19 cellular contexts compared by ENCODE assay signal in genomic region chr12:53755451-53756290, GRCh38. TPM values are rescaled to one million over a fixed set of nuclear protein-coding genes. Genes with fewer than 3 reads are reported as not detected.
DNase-seq lines count a peak whose midpoint lies in the region; ATAC-seq and TF ChIP-seq lines count a peak whose summit lies in the region.
"Had no signal": no experiment of that assay in that cellular context is flagged by ENCODE, and none has a peak within 500 bp of the region (broad histone marks: within the 10 kb centered on the region; RNA-seq: fewer than 3 reads in every experiment).

No MANE protein-coding gene starts in this region.

- DNase-seq in GM12865 (ENCODE audit: low read depth) (no peak), HuH-7 (ENCODE audit: low spot score) (peak; percentile 79), neural crest cell (ENCODE audit: low read depth, low spot score) (no peak), T-cell (no peak), MG63 (no peak)
- DNase-seq in activated naive CD8-positive, alpha-beta T cell treated with anti-CD3 and anti-CD28 coated beads, Interleukin-2, amount 10 ng/mL, durations not matched to agents 7 days and 5 days = no peak
- DNase-seq: activated naive CD4-positive, alpha-beta T cell treated with anti-CD3 and anti-CD28 coated beads, Interleukin-2, amount 50 U/mL, for 16 hours; GF-D8; head of caudate nucleus; left lung; naive B cell; NCI-H1930; SJCRH30; stimulated activated CD4-positive, alpha-beta T cell treated with anti-CD3 and anti-CD28 coated beads, Interleukin-4, amount 100 ng/mL, for 4 hours; stimulated activated naive CD8-positive, alpha-beta T cell treated with anti-CD3 and anti-CD28 coated beads, Interleukin-15, Interleukin-2, amounts not matched to agents 100 U/mL and 50 U/mL, for 24 hours had no signal

- no peaks in the 10 kb centered on the region for H3K36me3 Mint-ChIP-seq in activated naive CD8-positive, alpha-beta T cell treated with anti-CD3 and anti-CD28 coated beads, Interleukin-2, amount 10 ng/mL, durations not matched to agents 7 days and 5 days
- H3K36me3 Mint-ChIP-seq in neural crest cell (ENCODE audit: low read depth) (no peaks in the 10 kb centered on the region), T-cell (no peaks in the 10 kb centered on the region)
- H3K36me3 Mint-ChIP-seq: naive B cell had no signal

- no peaks in the 10 kb centered on the region for H3K9me3 Mint-ChIP-seq in activated naive CD8-positive, alpha-beta T cell treated with anti-CD3 and anti-CD28 coated beads, Interleukin-2, amount 10 ng/mL, durations not matched to agents 7 days and 5 days
- H3K9me3 Mint-ChIP-seq in neural crest cell = no peaks in the 10 kb centered on the region
- no peaks in the 10 kb centered on the region for H3K9me3 Mint-ChIP-seq in T-cell

- CTCF ChIA-PET in T-cell (lab: Charles Lee) = interaction anchor here in 1 of 2 donors (1.3 kb wide), 1 partner anchor 9 kb away, joined by 6 read pairs; no protein-coding TSS in a partner anchor

- peak; percentile 13 for TF ChIP-seq CTCF in GM12865 (IDR thresholded peaks at IDR 0.05; ENCODE audit: insufficient read depth, low read depth, low read length, missing control alignments)
- no peak for TF ChIP-seq CTCF in neural crest cell (conservative IDR thresholded peaks at IDR 0.05)

- peak overlapping the region; percentile 9; the same call in 1 of the 2 replicates for H3K4me3 ChIP-seq in GM12865 (ENCODE audit: low read depth, low read length)
- H3K4me3 ChIP-seq in MG63 = no peak overlapping the region
- H3K4me3 ChIP-seq: cardiac muscle cell, left lung, SJCRH30 had no signal

- POLR2A ChIA-PET in activated naive CD8-positive, alpha-beta T cell treated with anti-CD3 and anti-CD28 coated beads, Interleukin-2, amount 10 ng/mL, durations not matched to agents 7 days and 5 days (lab: Charles Lee) = no interaction called here
- POLR2A ChIA-PET in T-cell (lab: Charles Lee) = no interaction called here

- H3K4me3 Mint-ChIP-seq in activated naive CD8-positive, alpha-beta T cell treated with anti-CD3 and anti-CD28 coated beads, Interleukin-2, amount 10 ng/mL, durations not matched to agents 7 days and 5 days = peak overlapping the region; percentile 63
- H3K4me3 Mint-ChIP-seq in neural crest cell (peak overlapping the region; percentile 84), T-cell (no peak overlapping the region)

- H3K36me3 ChIP-seq in MG63 = no peaks in the 10 kb centered on the region
- H3K36me3 ChIP-seq: cardiac muscle cell, left lung, SJCRH30 had no signal

- peak overlapping the region; percentile 10 for H3K27ac Mint-ChIP-seq in activated naive CD8-positive, alpha-beta T cell treated with anti-CD3 and anti-CD28 coated beads, Interleukin-2, amount 10 ng/mL, durations not matched to agents 7 days and 5 days
- H3K27ac Mint-ChIP-seq in neural crest cell (ENCODE audit: unreplicated experiment) (no peak overlapping the region), T-cell (no peak overlapping the region)

- peaks cover 24% of the 10 kb centered on the region for H3K4me1 Mint-ChIP-seq in activated naive CD8-positive, alpha-beta T cell treated with anti-CD3 and anti-CD28 coated beads, Interleukin-2, amount 10 ng/mL, durations not matched to agents 7 days and 5 days
- H3K4me1 Mint-ChIP-seq in neural crest cell = peaks cover 33% of the 10 kb centered on the region
- peaks cover 5 to 21% (median 19%) of the 10 kb centered on the region in 3 donors for H3K4me1 Mint-ChIP-seq in T-cell

- no peaks in the 10 kb centered on the region for H3K9me3 ChIP-seq in MG63
- H3K9me3 ChIP-seq: left lung, SJCRH30 had no signal

- peaks cover 31% of the 10 kb centered on the region for H3K27me3 Mint-ChIP-seq in activated naive CD8-positive, alpha-beta T cell treated with anti-CD3 and anti-CD28 coated beads, Interleukin-2, amount 10 ng/mL, durations not matched to agents 7 days and 5 days
- H3K27me3 Mint-ChIP-seq in neural crest cell (ENCODE audit: low read depth) = peaks cover 43% of the 10 kb centered on the region
- H3K27me3 Mint-ChIP-seq in T-cell = peaks cover 31 to 34% of the 10 kb centered on the region in 2 donors

- no peak for ATAC-seq in activated naive CD8-positive, alpha-beta T cell treated with anti-CD3 and anti-CD28 coated beads, Interleukin-2, amount 10 ng/mL, durations not matched to agents 7 days and 5 days (ENCODE audit: low read depth)
- ATAC-seq in T-cell (replicated peaks in 1 of 4) (no peak), HG02938 (IDR thresholded peaks at IDR 0.05; ENCODE audit: unreplicated experiment) (no peak)
- ATAC-seq: sciatic nerve; stimulated activated naive CD8-positive, alpha-beta T cell treated with anti-CD3 and anti-CD28 coated beads, Interleukin-15, Interleukin-2, amounts not matched to agents 100 U/mL and 50 U/mL, for 24 hours had no signal

- no peaks in the 10 kb centered on the region for H3K27me3 ChIP-seq in MG63

RNA-seq across cellular contexts. Expression of gene CISTR, which starts 3.9 kb away (rescaled TPM):
- total RNA-seq in activated naive CD8-positive, alpha-beta T cell treated with anti-CD3 and anti-CD28 coated beads, Interleukin-2, amount 10 ng/mL, durations not matched to agents 7 days and 5 days = not detected
- 0.61 TPM in 1 of 2 replicates, not detected in the other for total RNA-seq in neural crest cell
- not detected for total RNA-seq in T-cell
- not detected in 2 replicates for total RNA-seq in MG63 (2014; rRNA removed; shearing (Covaris generic); ENCODE audit: low replicate concordance)
- total RNA-seq: cardiac muscle cell, endothelial cell of umbilical vein, left lung, sciatic nerve, SJCRH30 had no signal

RNA-seq across cellular contexts. Expression of gene CALCOCO1, which starts 28.4 kb away (rescaled TPM):
- 10 to 100 TPM; 83.6 to 91.1 TPM for total RNA-seq in activated naive CD8-positive, alpha-beta T cell treated with anti-CD3 and anti-CD28 coated beads, Interleukin-2, amount 10 ng/mL, durations not matched to agents 7 days and 5 days
- total RNA-seq in neural crest cell (32.0 and 34.0 TPM in 2 replicates), T-cell (100 to 1,000 TPM; 118 to 162 (median 153) TPM)
- 35.7 and 42.4 TPM in 2 replicates for total RNA-seq in MG63 (2014; rRNA removed; shearing (Covaris generic); ENCODE audit: low replicate concordance)

Comparison
In these comparisons a context has a peak if more than half of its experiments do, and no peak if none do; other contexts are left out.
1. H3K4me3 Mint-ChIP-seq: peak in activated naive CD8-positive, alpha-beta T cell treated with anti-CD3 and anti-CD28 coated beads, Interleukin-2, amount 10 ng/mL, durations not matched to agents 7 days and 5 days (single experiment) and neural crest cell (single experiment); none in T-cell (0 of 3).